ENCODE assay signal across 26 cellular contexts in the genomic region with DNA sequence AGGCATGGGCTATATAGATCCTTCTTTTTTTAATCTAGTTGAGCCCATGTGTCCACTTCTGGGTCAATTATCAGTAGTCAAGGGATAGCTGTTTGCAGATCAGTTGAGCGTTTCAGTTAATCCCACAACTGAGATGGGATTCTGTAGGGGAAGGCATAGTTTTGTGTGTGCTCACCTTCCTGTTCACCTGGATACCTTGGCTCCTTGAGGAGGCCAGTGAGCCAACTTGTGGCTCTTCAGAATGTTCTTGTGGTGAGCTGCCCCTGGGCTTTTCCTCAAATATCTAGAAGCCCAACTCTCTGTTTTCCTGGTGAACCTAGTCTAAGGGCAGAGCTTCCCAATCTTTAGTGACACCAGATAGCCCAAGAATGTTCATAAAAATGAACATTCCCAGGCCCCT.
"Had no signal": no experiment of that assay in that cellular context is flagged by ENCODE, and none has a peak within 500 bp of the region (broad histone marks: within the 10 kb centered on the region; RNA-seq: fewer than 3 reads in every experiment).

No MANE protein-coding gene starts in this region.

- H3K27me3 ChIP-seq: stomach, suprapubic skin, testis, thyroid gland, tibial artery, tibial nerve, transverse colon, upper lobe of left lung, upper lobe of right lung, uterus, vagina had no signal

- DNase-seq: stimulated activated CD4-positive, alpha-beta T cell treated with anti-CD3 and anti-CD28 coated beads, Interleukin-2, amount 100 ng/mL, for 48 hours; stimulated activated CD4-positive, alpha-beta T cell treated with anti-CD3 and anti-CD28 coated beads, Interleukin-4, amount 100 ng/mL, for 1 hour; stimulated activated CD4-positive, alpha-beta T cell treated with anti-CD3 and anti-CD28 coated beads, Interleukin-4, amount 100 ng/mL, for 24 hours; stimulated activated CD4-positive, alpha-beta T cell treated with anti-CD3 and anti-CD28 coated beads, Interleukin-4, amount 100 ng/mL, for 4 hours; stimulated activated CD8-positive, alpha-beta memory T cell treated with anti-CD3 and anti-CD28 coated beads, Interleukin-4, amount 100 ng/mL, for 48 hours; stimulated activated naive B cell treated with anti-CD40 and anti-IgM and Interleukin-4, amounts not matched to agents 10 μg/mL and 1 μg/mL and 100 μg/mL, for 72 hours; stimulated activated naive CD4-positive, alpha-beta T cell; stimulated activated naive CD4-positive, alpha-beta T cell treated with Interleukin-2 at 50 U/mL for 16 hours; stimulated activated naive CD8-positive, alpha-beta T cell treated with anti-CD3 and anti-CD28 coated beads, Interleukin-15, amount 100 ng/mL, for 72 hours; stimulated activated naive CD8-positive, alpha-beta T cell treated with anti-CD3 and anti-CD28 coated beads, Interleukin-15, Interleukin-2, amounts not matched to agents 100 U/mL and 50 U/mL, for 24 hours; stomach; substantia nigra; testis; thyroid gland; tibial artery; transverse colon; trophoblast cell; upper lobe of left lung; upper lobe of right lung; uterus had no signal

- H3K36me3 ChIP-seq: stomach, suprapubic skin, thoracic aorta, thyroid gland, tibial artery, tibial nerve, transverse colon, upper lobe of left lung, upper lobe of right lung, uterus, vagina had no signal

- H3K9me3 ChIP-seq: stomach, suprapubic skin, testis, thoracic aorta, thyroid gland, transverse colon, upper lobe of left lung, upper lobe of right lung, uterus, vagina had no signal

- ATAC-seq: stimulated activated effector memory CD8-positive, alpha-beta T cell treated with anti-CD3 and anti-CD28 coated beads, Interleukin-12 subunit alpha, Interleukin-12 subunit beta, amount 100 ng/mL, for 72 hours; stimulated activated memory B cell treated with anti-CD40 and anti-IgM and Interleukin-4, amounts not matched to agents 10 μg/mL and 1 μg/mL and 100 μg/mL, for 72 hours; stimulated activated naive B cell treated with anti-CD40 and anti-IgM and Interleukin-4, amounts not matched to agents 10 μg/mL and 1 μg/mL and 100 μg/mL, for 72 hours; stimulated activated naive CD8-positive, alpha-beta T cell treated with anti-CD3 and anti-CD28 coated beads, Interleukin-15, amount 100 ng/mL, for 72 hours; stimulated activated naive CD8-positive, alpha-beta T cell treated with anti-CD3 and anti-CD28 coated beads, Interleukin-15, Interleukin-2, amounts not matched to agents 100 U/mL and 50 U/mL, for 24 hours; upper lobe of right lung had no signal

- H3K4me1 ChIP-seq: stomach, suprapubic skin, testis, thyroid gland, tibial artery, tibial nerve, transverse colon, upper lobe of left lung, upper lobe of right lung, uterus, vagina had no signal

- H3K4me3 ChIP-seq: stomach, suprapubic skin, testis, thoracic aorta, thyroid gland, tibial artery, tibial nerve, transverse colon, upper lobe of left lung, upper lobe of right lung, uterus, vagina had no signal

- H3K27ac ChIP-seq: stomach, suprapubic skin, testis, thoracic aorta, thyroid gland, tibial artery, tibial nerve, transverse colon, upper lobe of left lung, upper lobe of right lung, uterus, vagina had no signal
